Comparison of ENCODE assay signal across 10 cellular contexts in the genomic region with DNA sequence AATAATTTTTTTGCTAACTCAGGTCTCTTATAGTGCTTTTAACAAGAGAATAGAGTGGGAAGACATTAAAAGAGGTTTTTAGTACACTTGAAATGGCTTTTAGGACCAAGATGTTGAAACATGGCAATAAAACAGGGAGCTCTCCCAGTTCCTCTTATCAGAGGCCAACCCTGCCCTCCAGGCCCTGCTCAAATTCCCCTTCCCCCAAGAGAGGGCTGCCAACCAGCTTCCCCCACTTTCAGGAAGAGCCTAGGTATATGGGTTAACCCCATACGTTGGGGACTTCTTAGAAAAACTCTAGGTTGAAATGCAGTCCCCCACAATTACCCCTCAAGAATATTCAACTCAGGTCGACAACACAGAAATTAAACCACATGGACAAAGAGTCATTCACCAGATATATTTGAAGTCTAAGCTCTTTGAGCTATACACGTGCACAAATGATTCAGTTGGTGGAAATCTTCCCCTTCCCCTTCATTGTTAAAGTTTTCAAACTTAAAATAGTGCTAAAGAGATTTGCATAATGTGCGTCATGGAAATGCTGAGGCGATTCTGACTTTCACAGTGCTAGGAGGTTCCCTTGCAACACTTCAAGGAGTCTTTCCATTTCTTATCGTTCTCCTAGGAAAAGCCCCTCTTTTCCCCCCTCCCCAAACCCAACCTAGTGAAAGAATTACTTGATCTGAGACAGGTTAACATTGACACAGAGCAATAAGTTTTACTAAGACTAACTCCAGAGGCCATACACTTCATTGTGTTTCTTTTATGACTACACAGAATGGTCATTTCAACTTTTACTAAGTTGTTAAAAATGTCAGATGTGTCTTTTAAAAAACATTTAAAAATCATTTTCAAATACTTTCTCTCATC. TPM values are rescaled to one million over a fixed set of nuclear protein-coding genes. Genes with fewer than 3 reads are reported as not detected.
A peak's percentile ranks its signal among the peaks of the same experiment; 100 is the strongest.
DNase-seq lines count a peak whose midpoint lies in the region; ATAC-seq, FAIRE-seq and TF ChIP-seq lines count a peak whose summit lies in the region.
"Had no signal": no experiment of that assay in that cellular context is flagged by ENCODE, and none has a peak within 500 bp of the region (broad histone marks: within the 10 kb centered on the region; RNA-seq: fewer than 3 reads in every experiment).

No MANE protein-coding gene starts in this region.

- intact Hi-C loops in naive thymus-derived CD4-positive, alpha-beta T cell (cut with micrococcal nuclease), result loop anchor here (1.0 to 2.0 kb wide), 4 partner anchors 130 to 406 kb away; no protein-coding TSS in a partner anchor
- intact Hi-C loops in adrenal gland (cut with DNase I), result loop anchor here (5.0 kb wide), 3 partner anchors 128 to 192 kb away; no protein-coding TSS in a partner anchor

- H3K4me3 ChIP-seq in MG63 (no peak overlapping the region), adrenal gland (no peak overlapping the region)
- no peak overlapping the region for H3K4me3 ChIP-seq in naive thymus-derived CD4-positive, alpha-beta T cell (ENCODE audit: low read length)
- H3K4me3 ChIP-seq: hepatocyte had no signal

- no peak overlapping the region for H3K27ac ChIP-seq in naive thymus-derived CD4-positive, alpha-beta T cell (ENCODE audit: low read depth, low read length)
- no peak overlapping the region for H3K27ac ChIP-seq in adrenal gland
- H3K27ac ChIP-seq: hepatocyte had no signal

- peak; percentile 71 for ATAC-seq in HG03280 (IDR thresholded peaks at IDR 0.05; ENCODE audit: unreplicated experiment)
- ATAC-seq in naive thymus-derived CD4-positive, alpha-beta T cell, result no peak

- FAIRE-seq in GM18507 (lab: Jason Lieb, UNC), result peak; percentile 84

- TF ChIP-seq POLR2A in adrenal gland (IDR thresholded peaks at IDR 0.05), result no peak

- DNase-seq in GM18507 (ENCODE audit: extremely low spot score, insufficient read length, low read depth) (peak; percentile 3), GM20000 (ENCODE audit: low spot score) (peak; percentile 49), MG63 (no peak), adrenal gland (no peak), AG08395 (ENCODE audit: low spot score) (no peak)
- DNase-seq in activated naive CD8-positive, alpha-beta T cell treated with anti-CD3 and anti-CD28 coated beads for 36 hours, result peak; percentile 20
- no peak for DNase-seq in naive thymus-derived CD4-positive, alpha-beta T cell
- DNase-seq: activated naive CD8-positive, alpha-beta T cell treated with anti-CD3 and anti-CD28 coated beads, Interleukin-2, amount 10 ng/mL, durations not matched to agents 7 days and 5 days had no signal

- H3K27me3 ChIP-seq in MG63 (no peaks in the 10 kb centered on the region), adrenal gland (no peaks in the 10 kb centered on the region)
- H3K27me3 ChIP-seq in naive thymus-derived CD4-positive, alpha-beta T cell (ENCODE audit: control insufficient read depth in 2 of 2, insufficient read depth in 2 of 2, low read length in 2 of 2), result no peaks in the 10 kb centered on the region
- H3K27me3 ChIP-seq: hepatocyte had no signal

- H3K4me1 Mint-ChIP-seq in activated naive CD8-positive, alpha-beta T cell treated with anti-CD3 and anti-CD28 coated beads for 36 hours, result peaks cover 13% of the 10 kb centered on the region
- no peaks in the 10 kb centered on the region for H3K4me1 Mint-ChIP-seq in naive thymus-derived CD4-positive, alpha-beta T cell

- CTCF ChIA-PET in naive thymus-derived CD4-positive, alpha-beta T cell (lab: Charles Lee), result interaction anchor here (1.2 kb wide), 1 partner anchor 190 kb away, joined by 4 read pairs; no protein-coding TSS in a partner anchor

- WGBS in adrenal gland, 4 donors, result 56 to 68% (median 64%) methylated on average over 6 of the region's 6 CpGs

- no peaks in the 10 kb centered on the region for H3K36me3 ChIP-seq in MG63
- no peaks in the 10 kb centered on the region for H3K36me3 ChIP-seq in naive thymus-derived CD4-positive, alpha-beta T cell (ENCODE audit: control insufficient read depth in 2 of 3, insufficient read depth in 3 of 3, low read length in 3 of 3)
- H3K36me3 ChIP-seq in adrenal gland (replicated peaks in 1 of 2), result no peaks in the 10 kb centered on the region

- no peaks in the 10 kb centered on the region for H3K9me3 ChIP-seq in MG63
- H3K9me3 ChIP-seq in naive thymus-derived CD4-positive, alpha-beta T cell (ENCODE audit: control insufficient read depth in 2 of 3, low read length in 3 of 3), result no peaks in the 10 kb centered on the region
- no peaks in the 10 kb centered on the region for H3K9me3 ChIP-seq in adrenal gland (replicated peaks in 1 of 3)

- no peaks in the 10 kb centered on the region for H3K4me1 ChIP-seq in naive thymus-derived CD4-positive, alpha-beta T cell (ENCODE audit: control insufficient read depth in 2 of 2, insufficient read depth in 2 of 2, low read length in 2 of 2)
- H3K4me1 ChIP-seq in adrenal gland (replicated peaks in 1 of 2), result peaks cover 0 to 21% of the 10 kb centered on the region in 2 donors

- no peak overlapping the region for H3K4me3 Mint-ChIP-seq in activated naive CD8-positive, alpha-beta T cell treated with anti-CD3 and anti-CD28 coated beads for 36 hours
- no peak overlapping the region for H3K4me3 Mint-ChIP-seq in naive thymus-derived CD4-positive, alpha-beta T cell
- H3K4me3 Mint-ChIP-seq: activated naive CD8-positive, alpha-beta T cell treated with anti-CD3 and anti-CD28 coated beads, Interleukin-2, amount 10 ng/mL, durations not matched to agents 7 days and 5 days had no signal

- POLR2A ChIA-PET in naive thymus-derived CD4-positive, alpha-beta T cell (lab: Charles Lee), result interaction anchor here (0.6 kb wide), 1 partner anchor 51 kb away, joined by 5 read pairs; no protein-coding TSS in a partner anchor

- no peaks in the 10 kb centered on the region for H3K36me3 Mint-ChIP-seq in activated naive CD8-positive, alpha-beta T cell treated with anti-CD3 and anti-CD28 coated beads for 36 hours
- no peaks in the 10 kb centered on the region for H3K36me3 Mint-ChIP-seq in naive thymus-derived CD4-positive, alpha-beta T cell
- H3K36me3 Mint-ChIP-seq: activated naive CD8-positive, alpha-beta T cell treated with anti-CD3 and anti-CD28 coated beads, Interleukin-2, amount 10 ng/mL, durations not matched to agents 7 days and 5 days had no signal

- H3K27me3 Mint-ChIP-seq in activated naive CD8-positive, alpha-beta T cell treated with anti-CD3 and anti-CD28 coated beads for 36 hours, result no peaks in the 10 kb centered on the region
- peaks cover 4 to 8% (median 5%) of the 10 kb centered on the region in 5 donors for H3K27me3 Mint-ChIP-seq in naive thymus-derived CD4-positive, alpha-beta T cell

- H3K9me3 Mint-ChIP-seq in activated naive CD8-positive, alpha-beta T cell treated with anti-CD3 and anti-CD28 coated beads for 36 hours, result no peaks in the 10 kb centered on the region
- peaks cover 0 to 1% (median 0%) of the 10 kb centered on the region in 11 donors for H3K9me3 Mint-ChIP-seq in naive thymus-derived CD4-positive, alpha-beta T cell

- TF ChIP-seq CTCF in GM20000 (IDR thresholded peaks at IDR 0.05; ENCODE audit: extremely low read depth, missing control alignments) (no peak), adrenal gland (IDR thresholded peaks at IDR 0.05) (no peak)

- peak overlapping the region; percentile 79 for H3K27ac Mint-ChIP-seq in activated naive CD8-positive, alpha-beta T cell treated with anti-CD3 and anti-CD28 coated beads for 36 hours
- H3K27ac Mint-ChIP-seq in naive thymus-derived CD4-positive, alpha-beta T cell, result no peak overlapping the region
- H3K27ac Mint-ChIP-seq: activated naive CD8-positive, alpha-beta T cell treated with anti-CD3 and anti-CD28 coated beads, Interleukin-2, amount 10 ng/mL, durations not matched to agents 7 days and 5 days had no signal

RNA-seq across cellular contexts. Expression of gene ENPP5, which starts 49.8 kb away (rescaled TPM):
- total RNA-seq in activated naive CD8-positive, alpha-beta T cell treated with anti-CD3 and anti-CD28 coated beads for 36 hours, result under 1 TPM; 0.33 to 0.38 TPM
- 0.95 TPM in 1 of 2 replicates, not detected in the other for total RNA-seq in MG63 (2014; rRNA removed; shearing (Covaris generic); ENCODE audit: low replicate concordance)
- total RNA-seq in naive thymus-derived CD4-positive, alpha-beta T cell, result 1 to 10 TPM in 1 of 5 experiments, under 1 TPM in 2, not detected in 2; 0.59 to 1.4 (median 0.92) TPM
- polyA plus RNA-seq in naive thymus-derived CD4-positive, alpha-beta T cell, result 1 to 10 TPM in 1 of 2 donors, under 1 TPM in 1; 0.50 to 1.7 TPM
- 10 to 100 TPM in 5 of 8 donors, 1 to 10 TPM in 3; 4.4 to 25.7 (median 11.6) TPM for total RNA-seq in adrenal gland
- 1 to 10 TPM; 2.2 to 9.7 (median 2.8) TPM for polyA plus RNA-seq in adrenal gland

Comparison
In these comparisons a context has a peak if more than half of its experiments do, and no peak if none do; other contexts are left out.
1. DNase-seq: peak in GM18507 (single experiment), GM20000 (single experiment) and activated naive CD8-positive, alpha-beta T cell treated with anti-CD3 and anti-CD28 coated beads for 36 hours (single experiment); none in MG63 (single experiment), naive thymus-derived CD4-positive, alpha-beta T cell (0 of 9), adrenal gland (0 of 7) and AG08395 (single experiment).